ENCODE assay signal across 14 cellular contexts in genomic region chr1:3423245-3423829, GRCh38. TPM values are rescaled to one million over a fixed set of nuclear protein-coding genes. Genes with fewer than 3 reads are reported as not detected.
DNase-seq lines count a peak whose midpoint lies in the region; ATAC-seq, FAIRE-seq and TF ChIP-seq lines count a peak whose summit lies in the region.
"Had no signal": no experiment of that assay in that cellular context is flagged by ENCODE, and none has a peak within 500 bp of the region (broad histone marks: within the 10 kb centered on the region; RNA-seq: fewer than 3 reads in every experiment).

No MANE protein-coding gene starts in this region.

- TF ChIP-seq EP300 in esophagus muscularis mucosa (IDR thresholded peaks at IDR 0.05): no peak

- peaks cover 3% of the 10 kb centered on the region for H3K4me1 ChIP-seq in NT2/D1 (ENCODE audit: insufficient read depth, insufficient read length)
- peaks cover 13 to 33% (median 27%) of the 10 kb centered on the region in 4 donors for H3K4me1 ChIP-seq in esophagus muscularis mucosa
- H3K4me1 ChIP-seq in skeletal muscle tissue (ENCODE audit: control insufficient read depth in 3 of 3, insufficient read depth in 3 of 3, low read length in 3 of 3): peaks cover 2 to 21% (median 13%) of the 10 kb centered on the region in 3 donors
- no peaks in the 10 kb centered on the region for H3K4me1 ChIP-seq in prostate gland (replicated peaks)

- TF ChIP-seq POLR2A in esophagus muscularis mucosa (IDR thresholded peaks at IDR 0.05; ENCODE audit: low read depth) (no peak), prostate gland (IDR thresholded peaks at IDR 0.05) (no peak)

- 62% methylated on average over 7 of the region's 23 CpGs for WGBS in esophagus muscularis mucosa
- 63% methylated on average over 21 of the region's 23 CpGs for WGBS in prostate gland

- H3K4me3 ChIP-seq in NT2/D1 (ENCODE audit: insufficient read length, low read depth) (no peak overlapping the region), esophagus muscularis mucosa (no peak overlapping the region), skeletal muscle tissue (ENCODE audit: low read length in 3 of 3) (no peak overlapping the region), prostate gland (no peak overlapping the region)

- no peaks in the 10 kb centered on the region for H3K27me3 ChIP-seq in NT2/D1 (ENCODE audit: insufficient read depth, insufficient read length)
- peaks cover 0 to 61% (median under 1%) of the 10 kb centered on the region in 4 donors for H3K27me3 ChIP-seq in esophagus muscularis mucosa
- H3K27me3 ChIP-seq in skeletal muscle tissue (ENCODE audit: control insufficient read depth in 3 of 3, insufficient read depth in 3 of 3, low read length in 3 of 3): peaks cover 3 to 37% (median 16%) of the 10 kb centered on the region in 3 donors
- no peaks in the 10 kb centered on the region for H3K27me3 ChIP-seq in prostate gland (replicated peaks; ENCODE audit: insufficient read depth)

- H3K36me3 ChIP-seq in NT2/D1 (ENCODE audit: insufficient read depth, insufficient read length, low read length) (no peaks in the 10 kb centered on the region), esophagus muscularis mucosa (peaks cover 0 to 26% (median 5%) of the 10 kb centered on the region in 4 donors), skeletal muscle tissue (ENCODE audit: control insufficient read depth in 3 of 3, insufficient read depth in 3 of 3, low read length in 3 of 3) (no peaks in the 10 kb centered on the region), prostate gland (no peaks in the 10 kb centered on the region)

- ATAC-seq in left colon (peak; percentile 92), GM19467 (IDR thresholded peaks at IDR 0.05; ENCODE audit: unreplicated experiment) (no peak)
- ATAC-seq: activated CD8-positive, alpha-beta memory T cell treated with anti-CD3 and anti-CD28 coated beads, Interleukin-2, amount 10 ng/mL, durations not matched to agents 7 days and 5 days had no signal

- no peak for FAIRE-seq in urothelium cell line (lab: Jason Lieb, UNC)

- H3K9me3 ChIP-seq in NT2/D1 (ENCODE audit: insufficient read depth, low read length) (no peaks in the 10 kb centered on the region), esophagus muscularis mucosa (peaks cover 0 to 8% (median 0%) of the 10 kb centered on the region in 4 donors), skeletal muscle tissue (ENCODE audit: control insufficient read depth in 3 of 3, low read length in 3 of 3) (no peaks in the 10 kb centered on the region), prostate gland (no peaks in the 10 kb centered on the region)

- H3K9ac ChIP-seq in NT2/D1 (ENCODE audit: insufficient read length, low read depth) (peak overlapping the region; percentile 10), skeletal muscle tissue (ENCODE audit: low read depth in 1 of 3, low read length in 3 of 3) (peak overlapping the region in 1 of 3 donors; percentile 57)

- intact Hi-C loops in esophagus muscularis mucosa (cut with DNase I) (loop anchor here (5.0 to 10.0 kb wide), 4 partner anchors 356 to 1006 kb away; partner anchors contain the start of gene PRDM16), left colon (cut with DNase I, micrococcal nuclease) (loop anchor here (5.0 to 10.0 kb wide), 2 partner anchors 409 to 411 kb away; no protein-coding TSS in a partner anchor), prostate gland (cut with DNase I) (loop anchor here (5.0 kb wide), 1 partner anchor 1006 kb away; no protein-coding TSS in a partner anchor)

- H3K27ac ChIP-seq in esophagus muscularis mucosa (replicated peaks in 1 of 4): peak overlapping the region in 3 of 4 donors; percentile 28 to 45 (median 31)
- H3K27ac ChIP-seq in skeletal muscle tissue (ENCODE audit: low read depth, low read length): peak overlapping the region; percentile 40
- H3K27ac ChIP-seq in prostate gland: no peak overlapping the region
- H3K27ac ChIP-seq: VCaP had no signal

- DNase-seq in NT2/D1 (ENCODE audit: low read depth, low spot score): no peak
- DNase-seq in esophagus muscularis mucosa (ENCODE audit: extremely low spot score): no peak
- peak; percentile 87 to 91 for DNase-seq in left colon
- no peak for DNase-seq in prostate gland (ENCODE audit: low spot score)
- DNase-seq in urothelium cell line (ENCODE audit: low spot score): no peak
- DNase-seq in activated effector memory CD4-positive, alpha-beta T cell treated with Interleukin-2 at 50 U/mL for 16 hours: no peak
- DNase-seq: ACHN; activated CD8-positive, alpha-beta memory T cell treated with anti-CD3 and anti-CD28 coated beads, Interleukin-2, amount 10 ng/mL, durations not matched to agents 7 days and 5 days; H7; naive B cell; NCI-H1105 had no signal

- TF ChIP-seq CTCF in esophagus muscularis mucosa (IDR thresholded peaks at IDR 0.05) (no peak), prostate gland (IDR thresholded peaks at IDR 0.05) (no peak)

RNA-seq across cellular contexts. Expression of gene ARHGEF16, which starts 31.1 kb away (rescaled TPM):
- total RNA-seq in esophagus muscularis mucosa (under 1 TPM; 0.42 to 0.98 (median 0.69) TPM), left colon (100 to 1,000 TPM in 1 of 2 donors, 10 to 100 TPM in 1; 92.4 to 113 TPM), skeletal muscle tissue (0.52 TPM), prostate gland (10 to 100 TPM; 25.2 to 25.4 TPM)
- total RNA-seq: activated CD8-positive, alpha-beta memory T cell treated with anti-CD3 and anti-CD28 coated beads, Interleukin-2, amount 10 ng/mL, durations not matched to agents 7 days and 5 days had no signal

Comparison
In these comparisons a context has a peak if more than half of its experiments do, and no peak if none do; other contexts are left out.
1. DNase-seq: peak in left colon (2 of 2); none in NT2/D1 (single experiment), esophagus muscularis mucosa (single experiment), prostate gland (single experiment), urothelium cell line (single experiment) and activated effector memory CD4-positive, alpha-beta T cell treated with Interleukin-2 at 50 U/mL for 16 hours (single experiment).
2. H3K27ac ChIP-seq: peak in esophagus muscularis mucosa (3 of 4) and skeletal muscle tissue (single experiment); none in prostate gland (0 of 2).
3. RNA of gene ARHGEF16, which starts 31.1 kb away (total RNA-seq): 92.4 to 113 TPM in left colon and 25.2 to 25.4 TPM in prostate gland; 0.42 to 0.98 TPM in esophagus muscularis mucosa and 0.52 TPM in skeletal muscle tissue (single experiment); every median in the first group is over 10 times any median in the second.